21 cellular contexts compared by ENCODE assay signal in the genomic region with DNA sequence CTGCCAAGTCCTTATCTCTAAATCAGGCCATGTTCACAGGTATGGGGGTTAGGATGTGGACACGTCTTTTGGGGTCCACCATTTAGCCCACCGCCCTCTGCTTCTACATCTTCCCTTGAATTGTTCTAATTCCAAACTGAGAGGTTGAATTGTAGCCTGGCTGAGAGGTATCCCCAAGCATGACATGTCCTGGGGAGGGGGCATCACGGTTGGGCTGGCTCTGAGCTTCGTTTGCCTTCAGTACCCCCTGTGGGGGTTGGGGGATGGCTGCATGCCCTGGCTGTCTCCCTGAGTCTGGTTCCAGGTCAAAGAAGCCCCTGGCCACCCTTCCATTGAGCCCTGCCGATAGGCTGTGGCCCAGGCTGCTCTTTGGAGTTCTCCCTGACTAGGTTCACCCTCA.
DNase-seq lines count a peak whose midpoint lies in the region; ATAC-seq and TF ChIP-seq lines count a peak whose summit lies in the region.
"Had no signal": no experiment of that assay in that cellular context is flagged by ENCODE, and none has a peak within 500 bp of the region (broad histone marks: within the 10 kb centered on the region; RNA-seq: fewer than 3 reads in every experiment).

No MANE protein-coding gene starts in this region.

- TF ChIP-seq POLR2A in transverse colon (IDR thresholded peaks at IDR 0.05), result no peak
- no peak for TF ChIP-seq POLR2A in stomach (IDR thresholded peaks at IDR 0.05)

- H3K4me3 Mint-ChIP-seq in activated CD8-positive, alpha-beta memory T cell treated with anti-CD3 and anti-CD28 coated beads, Interleukin-2, amount 10 ng/mL, durations not matched to agents 7 days and 5 days, result no peak overlapping the region
- H3K4me3 Mint-ChIP-seq: CD14-positive monocyte; CD4-positive, alpha-beta T cell; CD8-positive, alpha-beta memory T cell; GM23338 had no signal

- H3K27ac ChIP-seq in coronary artery, result no peak overlapping the region
- H3K27ac ChIP-seq in transverse colon, result no peak overlapping the region
- H3K27ac ChIP-seq in stomach, result no peak overlapping the region
- H3K27ac ChIP-seq: A549; BLaER1 treated with 17β-estradiol and CSF1 and Interleukin-3, amounts not matched to agents 10 nM and 100 nM had no signal

- no peaks in the 10 kb centered on the region for H3K4me1 Mint-ChIP-seq in activated CD8-positive, alpha-beta memory T cell treated with anti-CD3 and anti-CD28 coated beads, Interleukin-2, amount 10 ng/mL, durations not matched to agents 7 days and 5 days
- H3K4me1 Mint-ChIP-seq: CD14-positive monocyte; CD8-positive, alpha-beta memory T cell; GM23338 had no signal

- TF ChIP-seq EP300 in transverse colon (IDR thresholded peaks at IDR 0.05; ENCODE audit: low read depth), result no peak
- no peak for TF ChIP-seq EP300 in stomach (IDR thresholded peaks at IDR 0.05)

- H3K9me3 ChIP-seq in transverse colon (no peaks in the 10 kb centered on the region), stomach (no peaks in the 10 kb centered on the region)
- H3K9me3 ChIP-seq: A549; BE2C; BLaER1 treated with 17β-estradiol and CSF1 and Interleukin-3, amounts not matched to agents 10 nM and 100 nM had no signal

- H3K4me1 ChIP-seq in transverse colon (no peaks in the 10 kb centered on the region), stomach (no peaks in the 10 kb centered on the region)
- H3K4me1 ChIP-seq: A549, BE2C had no signal

- H3K27me3 Mint-ChIP-seq in activated CD8-positive, alpha-beta memory T cell treated with anti-CD3 and anti-CD28 coated beads, Interleukin-2, amount 10 ng/mL, durations not matched to agents 7 days and 5 days, result no peaks in the 10 kb centered on the region

- H3K9me3 Mint-ChIP-seq in activated CD8-positive, alpha-beta memory T cell treated with anti-CD3 and anti-CD28 coated beads, Interleukin-2, amount 10 ng/mL, durations not matched to agents 7 days and 5 days (ENCODE audit: low read depth), result peaks cover 2% of the 10 kb centered on the region
- H3K9me3 Mint-ChIP-seq: CD14-positive monocyte; CD4-positive, alpha-beta T cell had no signal

- H3K27ac Mint-ChIP-seq in activated CD8-positive, alpha-beta memory T cell treated with anti-CD3 and anti-CD28 coated beads, Interleukin-2, amount 10 ng/mL, durations not matched to agents 7 days and 5 days, result no peak overlapping the region
- H3K27ac Mint-ChIP-seq: CD14-positive monocyte; CD4-positive, alpha-beta T cell; GM23338 had no signal

- CTCF ChIA-PET in activated CD8-positive, alpha-beta memory T cell treated with anti-CD3 and anti-CD28 coated beads, Interleukin-2, amount 10 ng/mL, durations not matched to agents 7 days and 5 days (lab: Charles Lee), result no interaction called here

- 50 to 52% methylated on average over 1 to 5 of the region's 5 CpGs for WGBS in transverse colon (ENCODE audit: low coverage in 1 of 2), 2 donors
- WGBS in stomach, 5 donors, result 47 to 55% (median 53%) methylated on average over 5 of the region's 5 CpGs

- TF ChIP-seq CTCF in coronary artery (IDR thresholded peaks at IDR 0.05), result no peak
- TF ChIP-seq CTCF in transverse colon (IDR thresholded peaks at IDR 0.05), result no peak
- TF ChIP-seq CTCF in stomach (IDR thresholded peaks at IDR 0.05), result no peak

- DNase-seq in activated CD8-positive, alpha-beta memory T cell treated with anti-CD3 and anti-CD28 coated beads, Interleukin-2, amount 10 ng/mL, durations not matched to agents 7 days and 5 days, result peak; percentile 4
- DNase-seq in activated CD8-positive, alpha-beta memory T cell treated with anti-CD3 and anti-CD28 coated beads, Interleukin-2, amount 50 U/mL, for 4 hours, result no peak
- peak; percentile 57 for DNase-seq in coronary artery (ENCODE audit: low spot score)
- DNase-seq in mesenteric fat pad (ENCODE audit: low spot score), result peak; percentile 45
- DNase-seq in transverse colon, result no peak
- DNase-seq in hypothalamus (lab: John Stamatoyannopoulos, UW), result no peak
- DNase-seq in stomach, result no peak
- DNase-seq: 8988T; ACHN; AML-193; BE2C; CD4-positive, alpha-beta T cell; CD8-positive, alpha-beta memory T cell; DMS 273 treated with DMSO at 0.1 percent for 48 hours; DMS79; GF-D8; HCEC 1CT had no signal

- H3K36me3 ChIP-seq in transverse colon (no peaks in the 10 kb centered on the region), stomach (no peaks in the 10 kb centered on the region)
- H3K36me3 ChIP-seq: BE2C; BLaER1 treated with 17β-estradiol and CSF1 and Interleukin-3, amounts not matched to agents 10 nM and 100 nM had no signal

- ATAC-seq in activated CD8-positive, alpha-beta memory T cell treated with anti-CD3 and anti-CD28 coated beads, Interleukin-2, amount 10 ng/mL, durations not matched to agents 7 days and 5 days, result no peak
- ATAC-seq: A549, GM23338 had no signal

- intact Hi-C loops in transverse colon (cut with DNase I; ENCODE audit: low total_unique reads), result no loop called here
- intact Hi-C loops in stomach (cut with DNase I; ENCODE audit: low total_unique reads), result no loop called here

- H3K27me3 ChIP-seq in transverse colon (no peaks in the 10 kb centered on the region), stomach (peaks cover 0 to 13% (median 0%) of the 10 kb centered on the region in 3 donors)
- H3K27me3 ChIP-seq: BE2C; BLaER1 treated with 17β-estradiol and CSF1 and Interleukin-3, amounts not matched to agents 10 nM and 100 nM had no signal

- H3K4me3 ChIP-seq in coronary artery, result no peak overlapping the region
- no peak overlapping the region for H3K4me3 ChIP-seq in transverse colon
- H3K4me3 ChIP-seq in stomach, result no peak overlapping the region
- H3K4me3 ChIP-seq: A549; BLaER1 treated with 17β-estradiol and CSF1 and Interleukin-3, amounts not matched to agents 10 nM and 100 nM; GM23338 had no signal

- in situ Hi-C loops in transverse colon (cut with MboI; ENCODE audit: low pct_ligation_motif_present in 1 of 4, low pct_unique_long_range_greater_than_20kb in 1 of 4, low sequenced_read_pairs in 3 of 4), result no loop called here

- no peaks in the 10 kb centered on the region for H3K36me3 Mint-ChIP-seq in activated CD8-positive, alpha-beta memory T cell treated with anti-CD3 and anti-CD28 coated beads, Interleukin-2, amount 10 ng/mL, durations not matched to agents 7 days and 5 days
- H3K36me3 Mint-ChIP-seq: CD14-positive monocyte; CD8-positive, alpha-beta memory T cell had no signal

Comparison
In these comparisons a context has a peak if more than half of its experiments do, and no peak if none do; other contexts are left out.
1. DNase-seq: peak in activated CD8-positive, alpha-beta memory T cell treated with anti-CD3 and anti-CD28 coated beads, Interleukin-2, amount 10 ng/mL, durations not matched to agents 7 days and 5 days (single experiment), coronary artery (single experiment) and mesenteric fat pad (single experiment); none in activated CD8-positive, alpha-beta memory T cell treated with anti-CD3 and anti-CD28 coated beads, Interleukin-2, amount 50 U/mL, for 4 hours (single experiment), transverse colon (single experiment), hypothalamus (0 of 51) and stomach (single experiment).